8 cellular contexts compared by ENCODE assay signal in the genomic region with DNA sequence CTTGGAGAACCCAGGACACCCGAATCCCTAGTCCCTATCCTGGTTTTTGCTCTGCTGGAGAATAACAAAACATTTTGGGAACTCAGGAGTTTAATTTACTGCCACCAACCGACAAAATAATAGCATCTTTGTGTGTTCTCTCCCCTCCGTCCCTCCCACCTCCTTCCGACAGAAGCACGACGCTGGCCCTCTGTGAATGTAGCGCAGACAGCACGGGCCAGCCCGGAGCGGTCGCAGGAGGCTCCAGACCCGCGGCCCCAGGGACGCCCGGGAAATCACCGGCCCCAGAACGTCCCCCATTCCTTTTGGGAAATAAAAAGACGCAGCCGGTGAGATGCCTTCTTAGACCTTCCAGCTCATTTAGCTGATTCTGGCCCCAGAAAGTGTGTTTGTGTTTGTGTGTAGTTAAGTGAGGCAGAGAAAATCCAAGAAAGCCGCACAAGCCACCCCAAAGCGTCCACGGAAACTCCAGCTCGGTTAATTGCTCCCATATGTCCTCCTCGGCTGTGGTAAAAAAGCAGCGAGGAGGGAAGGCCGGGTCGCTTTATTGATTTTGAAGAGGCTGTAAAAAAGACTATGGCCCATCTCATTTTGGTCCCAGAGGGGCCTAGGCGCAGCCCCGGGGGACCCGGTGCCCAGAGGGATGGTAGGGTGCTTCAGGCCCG. TPM values are rescaled to one million over a fixed set of nuclear protein-coding genes. Genes with fewer than 3 reads are reported as not detected.
DNase-seq lines count a peak whose midpoint lies in the region; ATAC-seq, FAIRE-seq and TF ChIP-seq lines count a peak whose summit lies in the region.

No MANE protein-coding gene starts in this region.

- no peak overlapping the region for H3K4ac ChIP-seq in mesendoderm (ENCODE audit: low read depth, low read length)

- ATAC-seq in activated CD8-positive, alpha-beta memory T cell treated with anti-CD3 and anti-CD28 coated beads, Interleukin-2, amount 10 ng/mL, durations not matched to agents 7 days and 5 days: no peak

- POLR2A ChIA-PET in AG04449 (lab: Yijun Ruan, JAX) (interaction anchor here (0.6 to 1.5 kb wide), 6 partner anchors 14 to 261 kb away, joined by 3 to 6 read pairs (median 3); no protein-coding TSS in a partner anchor), OCI-LY7 (lab: Charles Lee) (no interaction called here)

- H3K79me1 ChIP-seq in mesendoderm (ENCODE audit: low read length): no peaks in the 10 kb centered on the region

- H3K4me2 ChIP-seq in mesendoderm (ENCODE audit: low read length): peak overlapping the region; percentile 73
- H3K4me2 ChIP-seq in OCI-LY7 (ENCODE audit: low read length): no peak overlapping the region

- H3K9me2 ChIP-seq in OCI-LY7 (ENCODE audit: insufficient read depth, low read length): no peaks in the 10 kb centered on the region

- no peak overlapping the region for H2BK120ac ChIP-seq in mesendoderm (ENCODE audit: low read depth, low read length)

- BruUV-seq in OCI-LY7 (replicated peaks; lab: Mats Ljungman, UMichigan): no TSS peak

- H3K36me3 ChIP-seq in endodermal cell (ENCODE audit: control insufficient read depth, insufficient read depth, low read length) (no peaks in the 10 kb centered on the region), mesendoderm (ENCODE audit: control insufficient read depth, insufficient read depth, low read length) (no peaks in the 10 kb centered on the region), transverse colon (no peaks in the 10 kb centered on the region), OCI-LY7 (ENCODE audit: insufficient read depth, low read length) (no peaks in the 10 kb centered on the region)

- H3K27me3 ChIP-seq in endodermal cell (ENCODE audit: control insufficient read depth, insufficient read depth, low read length, poor library complexity, severe bottlenecking) (peaks cover 55% of the 10 kb centered on the region), mesendoderm (ENCODE audit: insufficient read depth, low read length, poor library complexity) (no peaks in the 10 kb centered on the region), transverse colon (no peaks in the 10 kb centered on the region)

- H3K56ac ChIP-seq in mesendoderm (ENCODE audit: low read length): peak overlapping the region; percentile 82

- H3K36me3 Mint-ChIP-seq in endodermal cell (ENCODE audit: low read depth): no peaks in the 10 kb centered on the region
- H3K36me3 Mint-ChIP-seq in activated CD8-positive, alpha-beta memory T cell treated with anti-CD3 and anti-CD28 coated beads, Interleukin-2, amount 10 ng/mL, durations not matched to agents 7 days and 5 days: no peaks in the 10 kb centered on the region

- in situ Hi-C loops in transverse colon (cut with MboI; ENCODE audit: low pct_ligation_motif_present in 1 of 4, low pct_unique_long_range_greater_than_20kb in 1 of 4, low sequenced_read_pairs in 3 of 4): no loop called here

- no peaks in the 10 kb centered on the region for H4K20me1 ChIP-seq in OCI-LY7 (ENCODE audit: insufficient read depth, low read length)

- H3K27ac ChIP-seq in endodermal cell (ENCODE audit: low read depth, low read length) (peak overlapping the region; percentile 85), mesendoderm (ENCODE audit: low read depth, low read length) (peak overlapping the region; percentile 91), transverse colon (peak overlapping the region; percentile 96 to 97 (median 96)), OCI-LY7 (ENCODE audit: low read depth, low read length, poor library complexity, severe bottlenecking) (no peak overlapping the region)

- H4K5ac ChIP-seq in mesendoderm (ENCODE audit: low read length): no peak overlapping the region

- H2AK5ac ChIP-seq in mesendoderm (ENCODE audit: low read length): no peak overlapping the region

- peak; percentile 8 for TF ChIP-seq POLR2A in transverse colon (IDR thresholded peaks at IDR 0.05)

- H2BK5ac ChIP-seq in mesendoderm (ENCODE audit: low read length): no peak overlapping the region

- no peak overlapping the region for H4K8ac ChIP-seq in mesendoderm (ENCODE audit: low read depth, low read length)

- DNase-seq in AG04449 (ENCODE audit: low read depth, low spot score) (no peak), GM19239 (ENCODE audit: insufficient read length, low spot score) (no peak), RKO (ENCODE audit: low spot score) (peak; percentile 64), endodermal cell (peak; percentile 82), mesendoderm (peak; percentile 79), transverse colon (peak; percentile 52), OCI-LY7 (ENCODE audit: low spot score) (no peak)
- DNase-seq in activated CD8-positive, alpha-beta memory T cell treated with anti-CD3 and anti-CD28 coated beads, Interleukin-2, amount 10 ng/mL, durations not matched to agents 7 days and 5 days: no peak

- H3K4me1 Mint-ChIP-seq in endodermal cell: peaks cover 30% of the 10 kb centered on the region
- H3K4me1 Mint-ChIP-seq in activated CD8-positive, alpha-beta memory T cell treated with anti-CD3 and anti-CD28 coated beads, Interleukin-2, amount 10 ng/mL, durations not matched to agents 7 days and 5 days: peaks cover 16% of the 10 kb centered on the region

- no peak for TF ChIP-seq CTCF in AG04449 (IDR thresholded peaks at IDR 0.05; ENCODE audit: insufficient read depth, low read length, missing control alignments)
- TF ChIP-seq CTCF in endodermal cell (conservative IDR thresholded peaks at IDR 0.05): no peak
- no peak for TF ChIP-seq CTCF in transverse colon (IDR thresholded peaks at IDR 0.05)
- TF ChIP-seq CTCF in OCI-LY7 (conservative IDR thresholded peaks at IDR 0.05; ENCODE audit: low read length): no peak

- peak overlapping the region; percentile 95 for H3K18ac ChIP-seq in mesendoderm (ENCODE audit: low read length)

- H3K9me3 ChIP-seq in endodermal cell (ENCODE audit: control insufficient read depth, low read length) (no peaks in the 10 kb centered on the region), transverse colon (no peaks in the 10 kb centered on the region), OCI-LY7 (ENCODE audit: low read length) (no peaks in the 10 kb centered on the region)

- peaks cover 14% of the 10 kb centered on the region for H3K4me1 ChIP-seq in endodermal cell (ENCODE audit: control insufficient read depth, insufficient read depth, low read length)
- H3K4me1 ChIP-seq in mesendoderm (ENCODE audit: control insufficient read depth, low read depth, low read length): no peaks in the 10 kb centered on the region
- H3K4me1 ChIP-seq in transverse colon: peaks cover 7 to 40% (median 24%) of the 10 kb centered on the region in 4 donors
- no peaks in the 10 kb centered on the region for H3K4me1 ChIP-seq in OCI-LY7 (ENCODE audit: insufficient read depth, low read length, poor library complexity, severe bottlenecking)

- peaks cover 86% of the 10 kb centered on the region for H3K27me3 Mint-ChIP-seq in endodermal cell (ENCODE audit: insufficient read depth)
- peaks cover 74% of the 10 kb centered on the region for H3K27me3 Mint-ChIP-seq in activated CD8-positive, alpha-beta memory T cell treated with anti-CD3 and anti-CD28 coated beads, Interleukin-2, amount 10 ng/mL, durations not matched to agents 7 days and 5 days

- H3K4me3 ChIP-seq in AG04449 (ENCODE audit: low read depth, low read length) (peak overlapping the region; percentile 80), endodermal cell (ENCODE audit: low read length) (peak overlapping the region; percentile 88), mesendoderm (ENCODE audit: low read length) (peak overlapping the region; percentile 32), transverse colon (peak overlapping the region; percentile 32 to 87 (median 77)), OCI-LY7 (ENCODE audit: low read depth, low read length, poor library complexity, severe bottlenecking) (no peak overlapping the region)

- whole genome bisulfite sequencing in endodermal cell (ENCODE audit: insufficient coverage in 1 of 2, insufficient read length in 1 of 2), 2 experiments: 1% methylated on average over 20 to 31 of the region's 31 CpGs
- no CpG with 5 or more reads among the region's 31 CpGs for whole genome bisulfite sequencing in mesendoderm (ENCODE audit: extremely low coverage, insufficient coverage, low lambda C conversion rate)
- WGBS in transverse colon (ENCODE audit: low coverage in 1 of 2), 2 donors: 0 to 7% methylated on average over 3 to 31 of the region's 31 CpGs

- peak overlapping the region; percentile 67 for H3K9ac ChIP-seq in endodermal cell (ENCODE audit: extremely low read depth, low read length, poor library complexity, severe bottlenecking)
- peak overlapping the region; percentile 77 for H3K9ac ChIP-seq in mesendoderm (ENCODE audit: low read length)

- TF ChIP-seq EP300 in transverse colon (IDR thresholded peaks at IDR 0.05; ENCODE audit: low read depth): no peak

- no peak overlapping the region for H3K23ac ChIP-seq in mesendoderm (ENCODE audit: low read length)

- H2AFZ ChIP-seq in OCI-LY7 (ENCODE audit: low read length): no peak overlapping the region

- H3K9me3 Mint-ChIP-seq in endodermal cell: no peaks in the 10 kb centered on the region
- H3K9me3 Mint-ChIP-seq in activated CD8-positive, alpha-beta memory T cell treated with anti-CD3 and anti-CD28 coated beads, Interleukin-2, amount 10 ng/mL, durations not matched to agents 7 days and 5 days (ENCODE audit: low read depth): no peaks in the 10 kb centered on the region

- intact Hi-C loops in transverse colon (cut with DNase I; ENCODE audit: low total_unique reads) (loop anchor here (10.0 kb wide), 1 partner anchor 147 kb away; no protein-coding TSS in a partner anchor), OCI-LY7 (cut with micrococcal nuclease; ENCODE audit: unreplicated experiment) (no loop called here)

- H2BK15ac ChIP-seq in mesendoderm (replicated peaks; ENCODE audit: low read depth): no peak overlapping the region

- CTCF ChIA-PET in AG04449 (lab: Yijun Ruan, JAX) (interaction anchor here (1.1 to 6.0 kb wide), 4 partner anchors 18 to 150 kb away, joined by 3 to 35 read pairs (median 4); no protein-coding TSS in a partner anchor), OCI-LY7 (lab: Charles Lee; ENCODE audit: unreplicated experiment) (no interaction called here)
- CTCF ChIA-PET in activated CD8-positive, alpha-beta memory T cell treated with anti-CD3 and anti-CD28 coated beads, Interleukin-2, amount 10 ng/mL, durations not matched to agents 7 days and 5 days (lab: Charles Lee): interaction anchor here (1.1 kb wide), 1 partner anchor 10 kb away, joined by 3 read pairs; no protein-coding TSS in a partner anchor

- H3K27ac Mint-ChIP-seq in endodermal cell: no peak overlapping the region
- H3K27ac Mint-ChIP-seq in activated CD8-positive, alpha-beta memory T cell treated with anti-CD3 and anti-CD28 coated beads, Interleukin-2, amount 10 ng/mL, durations not matched to agents 7 days and 5 days: no peak overlapping the region

- H3K79me2 ChIP-seq in mesendoderm (ENCODE audit: control insufficient read depth, insufficient read depth, low read length): no peaks in the 10 kb centered on the region
- no peaks in the 10 kb centered on the region for H3K79me2 ChIP-seq in OCI-LY7 (ENCODE audit: insufficient read depth, low read depth, low read length)

- peak overlapping the region; percentile 80 for H3K4me3 Mint-ChIP-seq in endodermal cell
- H3K4me3 Mint-ChIP-seq in activated CD8-positive, alpha-beta memory T cell treated with anti-CD3 and anti-CD28 coated beads, Interleukin-2, amount 10 ng/mL, durations not matched to agents 7 days and 5 days: no peak overlapping the region

- FAIRE-seq in GM19239 (lab: Jason Lieb, UNC): peak; percentile 59

RNA-seq across cellular contexts. Expression of a gene that starts 0.6 kb away (rescaled TPM):
- total RNA-seq in endodermal cell (1 to 10 TPM; 2.9 to 9.5 TPM), transverse colon (100 to 1,000 TPM in 1 of 4 donors, 10 to 100 TPM in 3; 34.5 to 125 (median 47.0) TPM), OCI-LY7 (2022) (0.04 TPM in 1 of 2 replicates, not detected in the other)
- 15.0 TPM for polyA plus RNA-seq in endodermal cell (2013, experiment 1 of 2)
- 15.6 TPM for polyA plus RNA-seq in endodermal cell (2013, experiment 2 of 2)
- polyA plus RNA-seq in mesendoderm (2013, experiment 1 of 2): 2.6 TPM
- polyA plus RNA-seq in mesendoderm (2013, experiment 2 of 2): 2.8 TPM
- total RNA-seq in activated CD8-positive, alpha-beta memory T cell treated with anti-CD3 and anti-CD28 coated beads, Interleukin-2, amount 10 ng/mL, durations not matched to agents 7 days and 5 days: under 1 TPM; 0.16 to 0.20 TPM
- total RNA-seq in OCI-LY7 (2014; rRNA removed; shearing (Covaris generic)): not detected in 2 replicates

Comparison
In these comparisons a context has a peak if more than half of its experiments do, and no peak if none do; other contexts are left out.
1. DNase-seq: peak in RKO (single experiment), endodermal cell (single experiment), mesendoderm (single experiment) and transverse colon (single experiment); none in AG04449 (single experiment), GM19239 (single experiment), activated CD8-positive, alpha-beta memory T cell treated with anti-CD3 and anti-CD28 coated beads, Interleukin-2, amount 10 ng/mL, durations not matched to agents 7 days and 5 days (single experiment) and OCI-LY7 (single experiment).